ENCODE assay signal across 8 cellular contexts in genomic region chr1:48202030-48202752, GRCh38. TPM values are rescaled to one million over a fixed set of nuclear protein-coding genes. Genes with fewer than 3 reads are reported as not detected.
DNase-seq lines count a peak whose midpoint lies in the region; ATAC-seq, FAIRE-seq and TF ChIP-seq lines count a peak whose summit lies in the region.

No MANE protein-coding gene starts in this region.

- FAIRE-seq in H54 (lab: Jason Lieb, UNC), result peak; percentile 30

- H3K27me3 ChIP-seq in Caco-2 (replicated peaks; ENCODE audit: control insufficient read depth, insufficient read depth, low read length), result no peaks in the 10 kb centered on the region
- no peaks in the 10 kb centered on the region for H3K27me3 ChIP-seq in left lung

- H3K27ac Mint-ChIP-seq in Caco-2 (ENCODE audit: unreplicated experiment), result no peak overlapping the region

- CTCF ChIA-PET in Caco-2 (lab: Charles Lee), result interaction anchor here (1.4 to 2.1 kb wide), 3 partner anchors 21 to 93 kb away, joined by 4 to 19 read pairs (median 9); partner anchors contain the start of gene SLC5A9

- no TSS peak for BruUV-seq in Caco-2 (replicated peaks; lab: Mats Ljungman, UMichigan)

- peaks cover 3% of the 10 kb centered on the region for H3K27me3 Mint-ChIP-seq in Caco-2 (ENCODE audit: insufficient read depth, unreplicated experiment)

- POLR2A ChIA-PET in Caco-2 (lab: Charles Lee), result no interaction called here

- no peak overlapping the region for H3K27ac ChIP-seq in left lung

- H3K4me3 ChIP-seq in Caco-2 (ENCODE audit: low read depth, low read length) (no peak overlapping the region), WI38 (ENCODE audit: low read depth, low read length) (no peak overlapping the region), left lung (no peak overlapping the region)

- intact Hi-C loops in Caco-2 (cut with micrococcal nuclease; ENCODE audit: unreplicated experiment), result loop anchor here (1.0 to 5.0 kb wide), 4 partner anchors 35 to 255 kb away; no protein-coding TSS in a partner anchor
- intact Hi-C loops in left lung (cut with DNase I), result loop anchor here in 1 of 2 donors (10.0 kb wide), 1 partner anchor 97 kb away; no protein-coding TSS in a partner anchor

- TF ChIP-seq CTCF in Caco-2 (IDR thresholded peaks at IDR 0.05; ENCODE audit: insufficient read depth in 1 of 2, low read depth in 1 of 2, low read length in 1 of 2, severe bottlenecking in 1 of 2, unreplicated experiment in 1 of 2), result peak; percentile 72 to 76
- peak; percentile 34; the same call in 1 of the 2 replicates for TF ChIP-seq CTCF in WI38 (IDR thresholded peaks at IDR 0.05; ENCODE audit: low read depth, low read length)
- TF ChIP-seq CTCF in left lung (IDR thresholded peaks at IDR 0.05), result peak; percentile 61 to 76

- H3K9me3 Mint-ChIP-seq in Caco-2 (ENCODE audit: unreplicated experiment), result no peaks in the 10 kb centered on the region

- no peaks in the 10 kb centered on the region for H3K4me1 Mint-ChIP-seq in Caco-2 (ENCODE audit: low read depth, unreplicated experiment)

- H3K9me3 ChIP-seq in Caco-2, result no peaks in the 10 kb centered on the region
- no peaks in the 10 kb centered on the region for H3K9me3 ChIP-seq in left lung

- no peak for TF ChIP-seq POLR2A in H54 (IDR thresholded peaks at IDR 0.05; ENCODE audit: low read depth, low read length)

- H3K4me1 ChIP-seq in Caco-2 (no peaks in the 10 kb centered on the region), left lung (peaks cover 0 to 6% of the 10 kb centered on the region in 2 donors)

- DNase-seq in Caco-2, result peak; percentile 52 to 66
- DNase-seq in H54 (ENCODE audit: insufficient read length, low spot score), result peak; percentile 4
- peak; percentile 43 for DNase-seq in NCI-H2171 (lab: John Stamatoyannopoulos, UW)
- DNase-seq in cerebellum (ENCODE audit: low spot score), result peak; percentile 38
- DNase-seq in left lung, result peak; percentile 64 to 81
- peak; percentile 53 for DNase-seq in stimulated activated CD4-positive, alpha-beta T cell treated with anti-CD3 and anti-CD28 coated beads, Interleukin-4, amount 100 ng/mL, for 24 hours

- ATAC-seq in left lung (peak; percentile 95), HG02852 (IDR thresholded peaks at IDR 0.05; ENCODE audit: unreplicated experiment) (no peak)

- no peaks in the 10 kb centered on the region for H3K36me3 Mint-ChIP-seq in Caco-2 (ENCODE audit: insufficient read depth, unreplicated experiment)

- no peak overlapping the region for H3K4me3 Mint-ChIP-seq in Caco-2 (ENCODE audit: unreplicated experiment)

- no peaks in the 10 kb centered on the region for H3K36me3 ChIP-seq in Caco-2 (ENCODE audit: control insufficient read depth, insufficient read depth, low read length)
- no peaks in the 10 kb centered on the region for H3K36me3 ChIP-seq in left lung

RNA-seq across cellular contexts. Expression of gene SLC5A9, which starts 20.3 kb away (rescaled TPM):
- total RNA-seq in Caco-2 (2022) (3.9 and 4.9 TPM in 2 replicates), cerebellum (not detected), left lung (under 1 TPM; 0.47 to 0.73 TPM)

Comparison
In these comparisons a context has a peak if more than half of its experiments do, and no peak if none do; other contexts are left out.
1. DNase-seq: peak in every context shown above with its lines; median percentile 72 in left lung; 59 in Caco-2; 53 in stimulated activated CD4-positive, alpha-beta T cell treated with anti-CD3 and anti-CD28 coated beads, Interleukin-4, amount 100 ng/mL, for 24 hours; 43 in NCI-H2171; 38 in cerebellum; 4 in H54.